In the genomic region with DNA sequence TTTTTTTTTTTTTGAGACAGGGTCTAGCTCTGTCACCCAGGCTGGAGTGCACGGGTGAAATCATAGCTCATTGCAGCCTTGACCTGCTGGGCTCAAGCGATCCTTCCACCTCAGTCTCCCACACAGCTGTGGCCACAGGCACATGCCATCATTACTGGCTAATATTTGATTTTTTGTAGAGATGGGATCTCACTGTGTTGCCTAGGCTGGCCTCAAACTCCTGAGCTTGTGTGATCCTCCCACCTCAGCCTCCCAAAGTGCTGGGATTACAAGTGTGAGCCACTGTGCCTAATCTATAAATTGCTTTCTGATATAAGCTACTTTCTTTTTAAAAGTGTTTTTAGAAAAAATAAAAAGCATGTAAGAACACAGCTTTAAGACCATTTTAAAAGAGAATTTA, we compare ENCODE assay signal across 26 cellular contexts.
"Had no signal": no experiment of that assay in that cellular context is flagged by ENCODE, and none has a peak within 500 bp of the region (broad histone marks: within the 10 kb centered on the region; RNA-seq: fewer than 3 reads in every experiment).

No MANE protein-coding gene starts in this region.

- H3K4me3 Mint-ChIP-seq: endodermal cell; memory B cell; mesothelial cell of epicardium; naive thymus-derived CD4-positive, alpha-beta T cell; nephron progenitor cell; stimulated activated memory B cell treated with anti-CD40 and anti-IgM and Interleukin-4, amounts not matched to agents 10 μg/mL and 1 μg/mL and 100 μg/mL, for 72 hours had no signal

- H3K27ac ChIP-seq: esophagus squamous epithelium, gastrocnemius medialis, ovary, psoas muscle, spleen, thoracic aorta, tibial nerve, upper lobe of right lung, uterus had no signal

- DNase-seq: effector CD8-positive, alpha-beta T cell; endodermal cell; esophagus squamous epithelium; gastrocnemius medialis; head of caudate nucleus; mucosa of descending colon; naive thymus-derived CD4-positive, alpha-beta T cell; nephron progenitor cell; occipital lobe; ovary; posterior cingulate gyrus; psoas muscle; right cardiac atrium; spleen; stimulated activated CD4-positive, alpha-beta T cell treated with anti-CD3 and anti-CD28 coated beads, Interleukin-4, amount 100 ng/mL, for 4 hours; stimulated activated naive CD8-positive, alpha-beta T cell treated with anti-CD3 and anti-CD28 coated beads, Interleukin-15, Interleukin-2, amounts not matched to agents 100 U/mL and 50 U/mL, for 24 hours; upper lobe of right lung; uterus had no signal

- H3K4me1 Mint-ChIP-seq: stimulated activated memory B cell treated with anti-CD40 and anti-IgM and Interleukin-4, amounts not matched to agents 10 μg/mL and 1 μg/mL and 100 μg/mL, for 72 hours had no signal

- H3K36me3 ChIP-seq: esophagus squamous epithelium, gastrocnemius medialis, ovary, spleen, thoracic aorta, tibial nerve, upper lobe of right lung, uterus had no signal

- H3K36me3 Mint-ChIP-seq: memory B cell; mesothelial cell of epicardium; naive thymus-derived CD4-positive, alpha-beta T cell; stimulated activated memory B cell treated with anti-CD40 and anti-IgM and Interleukin-4, amounts not matched to agents 10 μg/mL and 1 μg/mL and 100 μg/mL, for 72 hours had no signal

- H3K9me3 ChIP-seq: esophagus squamous epithelium, gastrocnemius medialis, mucosa of descending colon, ovary, psoas muscle, spleen, thoracic aorta, tibial nerve, upper lobe of right lung, uterus had no signal

- H3K27ac Mint-ChIP-seq: memory B cell; nephron progenitor cell; stimulated activated memory B cell treated with anti-CD40 and anti-IgM and Interleukin-4, amounts not matched to agents 10 μg/mL and 1 μg/mL and 100 μg/mL, for 72 hours had no signal

- FAIRE-seq: colon had no signal

- ATAC-seq: gastrocnemius medialis; mucosa of descending colon; naive thymus-derived CD4-positive, alpha-beta T cell; psoas muscle; right cardiac atrium; stimulated activated memory B cell treated with anti-CD40 and anti-IgM and Interleukin-4, amounts not matched to agents 10 μg/mL and 1 μg/mL and 100 μg/mL, for 72 hours; stimulated activated naive CD8-positive, alpha-beta T cell treated with anti-CD3 and anti-CD28 coated beads, Interleukin-15, Interleukin-2, amounts not matched to agents 100 U/mL and 50 U/mL, for 24 hours; upper lobe of right lung had no signal

- H3K27me3 ChIP-seq: ovary, tibial nerve, upper lobe of right lung, uterus had no signal

- H3K4me3 ChIP-seq: esophagus squamous epithelium, gastrocnemius medialis, lung, mucosa of descending colon, ovary, psoas muscle, skin epidermis, spleen, thoracic aorta, tibial nerve, upper lobe of right lung, uterus had no signal

- H3K9me3 Mint-ChIP-seq: endodermal cell; memory B cell; mesothelial cell of epicardium; naive thymus-derived CD4-positive, alpha-beta T cell; nephron progenitor cell; stimulated activated memory B cell treated with anti-CD40 and anti-IgM and Interleukin-4, amounts not matched to agents 10 μg/mL and 1 μg/mL and 100 μg/mL, for 72 hours had no signal

- H3K4me1 ChIP-seq: gastrocnemius medialis, psoas muscle, spleen, upper lobe of right lung, uterus had no signal
